Comparison of ENCODE assay signal across 12 cellular contexts in the genomic region with DNA sequence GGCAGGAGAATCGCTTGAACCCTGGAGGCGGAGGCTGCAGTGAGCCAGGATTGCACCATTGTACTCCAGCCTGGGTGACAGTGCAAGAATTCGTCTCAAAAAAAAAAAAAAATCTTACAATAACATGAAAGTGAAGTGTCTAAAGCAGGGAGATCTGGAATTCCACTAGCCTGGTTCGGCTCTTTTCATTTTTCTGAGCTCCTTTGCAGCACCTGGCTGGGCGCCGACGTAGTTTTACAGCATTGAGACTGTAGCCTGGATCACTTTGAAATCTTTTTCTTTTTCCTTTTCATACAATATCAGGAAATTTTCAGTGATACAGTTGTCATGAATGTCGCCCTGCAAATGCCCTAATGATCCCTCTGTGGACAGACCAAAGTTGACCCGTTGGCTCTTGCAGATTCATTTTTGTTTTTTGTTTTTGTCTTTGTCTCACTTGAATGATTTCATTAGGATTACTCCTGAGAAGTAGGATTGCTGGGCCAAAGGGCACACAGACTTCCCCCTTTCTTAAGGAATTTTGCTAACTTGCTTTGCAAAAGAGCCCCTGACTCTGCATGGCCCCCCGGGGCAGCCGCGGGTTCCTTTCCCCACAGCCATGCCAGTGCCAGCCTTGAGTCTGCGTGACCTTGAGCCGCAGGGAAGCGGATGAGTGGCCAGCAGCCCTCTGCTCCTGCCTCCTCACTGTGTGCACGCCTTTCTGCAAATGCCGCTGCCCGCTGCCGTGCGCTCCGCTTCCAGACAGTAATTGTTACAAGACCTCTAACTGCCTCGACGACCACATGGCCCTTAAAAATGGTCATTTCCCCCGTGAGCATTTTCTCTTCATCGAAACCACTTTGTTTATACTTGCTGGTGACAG.
"Had no signal": no experiment of that assay in that cellular context is flagged by ENCODE, and none has a peak within 500 bp of the region (broad histone marks: within the 10 kb centered on the region; RNA-seq: fewer than 3 reads in every experiment).

No MANE protein-coding gene starts in this region.

- ATAC-seq: activated T-helper 17 cell treated with anti-CD3 and anti-CD28 coated beads, Interleukin-2, amount 50 U/mL, for 72 hours; left lobe of liver; pancreas; stimulated activated effector memory CD8-positive, alpha-beta T cell treated with anti-CD3 and anti-CD28 coated beads, Interleukin-12 subunit alpha, Interleukin-12 subunit beta, amount 100 ng/mL, for 72 hours had no signal

- H3K4me1 Mint-ChIP-seq: activated CD4-positive, alpha-beta T cell treated with anti-CD3 and anti-CD28 coated beads, Interleukin-2, amount 10 ng/mL, durations not matched to agents 7 days and 5 days; activated T-helper 17 cell treated with anti-CD3 and anti-CD28 coated beads, Interleukin-2, amount 50 U/mL, for 72 hours; stimulated activated effector memory CD8-positive, alpha-beta T cell treated with anti-CD3 and anti-CD28 coated beads, Interleukin-12 subunit alpha, Interleukin-12 subunit beta, amount 100 ng/mL, for 72 hours had no signal

- H3K27ac Mint-ChIP-seq: activated CD4-positive, alpha-beta T cell treated with anti-CD3 and anti-CD28 coated beads, Interleukin-2, amount 10 ng/mL, durations not matched to agents 7 days and 5 days; activated naive CD4-positive, alpha-beta T cell treated with anti-CD3 and anti-CD28 coated beads for 36 hours; activated T-helper 17 cell treated with anti-CD3 and anti-CD28 coated beads, Interleukin-2, amount 50 U/mL, for 72 hours; stimulated activated effector memory CD8-positive, alpha-beta T cell treated with anti-CD3 and anti-CD28 coated beads, Interleukin-12 subunit alpha, Interleukin-12 subunit beta, amount 100 ng/mL, for 72 hours had no signal

- H3K9me3 Mint-ChIP-seq: activated CD4-positive, alpha-beta T cell treated with anti-CD3 and anti-CD28 coated beads, Interleukin-2, amount 10 ng/mL, durations not matched to agents 7 days and 5 days; activated T-helper 17 cell treated with anti-CD3 and anti-CD28 coated beads, Interleukin-2, amount 50 U/mL, for 72 hours; neural crest cell; stimulated activated effector memory CD8-positive, alpha-beta T cell treated with anti-CD3 and anti-CD28 coated beads, Interleukin-12 subunit alpha, Interleukin-12 subunit beta, amount 100 ng/mL, for 72 hours had no signal

- DNase-seq: activated CD4-positive, alpha-beta T cell treated with anti-CD3 and anti-CD28 coated beads, Interleukin-2, amount 10 ng/mL, durations not matched to agents 7 days and 5 days; activated naive CD4-positive, alpha-beta T cell treated with anti-CD3 and anti-CD28 coated beads for 36 hours; colonic mucosa; effector CD8-positive, alpha-beta T cell; foreskin fibroblast; midbrain; tibial artery had no signal

- H3K4me3 Mint-ChIP-seq: activated CD4-positive, alpha-beta T cell treated with anti-CD3 and anti-CD28 coated beads, Interleukin-2, amount 10 ng/mL, durations not matched to agents 7 days and 5 days; activated naive CD4-positive, alpha-beta T cell treated with anti-CD3 and anti-CD28 coated beads for 36 hours; activated T-helper 17 cell treated with anti-CD3 and anti-CD28 coated beads, Interleukin-2, amount 50 U/mL, for 72 hours; neural crest cell; stimulated activated effector memory CD8-positive, alpha-beta T cell treated with anti-CD3 and anti-CD28 coated beads, Interleukin-12 subunit alpha, Interleukin-12 subunit beta, amount 100 ng/mL, for 72 hours had no signal

- H3K27me3 Mint-ChIP-seq: activated T-helper 17 cell treated with anti-CD3 and anti-CD28 coated beads, Interleukin-2, amount 50 U/mL, for 72 hours had no signal

- H3K36me3 Mint-ChIP-seq: stimulated activated effector memory CD8-positive, alpha-beta T cell treated with anti-CD3 and anti-CD28 coated beads, Interleukin-12 subunit alpha, Interleukin-12 subunit beta, amount 100 ng/mL, for 72 hours had no signal
